ENCODE assay signal across 19 cellular contexts in genomic region chr16:84768061-84768797, GRCh38. TPM values are rescaled to one million over a fixed set of nuclear protein-coding genes. Genes with fewer than 3 reads are reported as not detected.
A peak's percentile ranks its signal among the peaks of the same experiment; 100 is the strongest.
DNase-seq lines count a peak whose midpoint lies in the region; ATAC-seq lines count a peak whose summit lies in the region.
"Had no signal": no experiment of that assay in that cellular context is flagged by ENCODE, and none has a peak within 500 bp of the region (broad histone marks: within the 10 kb centered on the region; RNA-seq: fewer than 3 reads in every experiment).

No MANE protein-coding gene starts in this region.

- peak overlapping the region; percentile 67 for H3K4me3 Mint-ChIP-seq in activated naive CD8-positive, alpha-beta T cell treated with anti-CD3 and anti-CD28 coated beads, Interleukin-2, amount 10 ng/mL, durations not matched to agents 7 days and 5 days
- no peak overlapping the region for H3K4me3 Mint-ChIP-seq in activated naive CD8-positive, alpha-beta T cell treated with anti-CD3 and anti-CD28 coated beads, Interleukin-2, amount 50 U/mL, for 24 hours
- H3K4me3 Mint-ChIP-seq in T-cell = peak overlapping the region; percentile 62 to 72 (median 66)
- H3K4me3 Mint-ChIP-seq in effector memory CD8-positive, alpha-beta T cell = no peak overlapping the region
- H3K4me3 Mint-ChIP-seq: IgD-negative memory B cell; stimulated activated memory B cell treated with anti-CD40 and anti-IgM and Interleukin-4, amounts not matched to agents 10 μg/mL and 1 μg/mL and 100 μg/mL, for 72 hours had no signal

- CTCF ChIA-PET in T-cell (lab: Charles Lee) = interaction anchor here in 1 of 2 donors (0.6 to 2.1 kb wide), 3 partner anchors 9 to 217 kb away, joined by 5 to 10 read pairs (median 7); no protein-coding TSS in a partner anchor

- H3K27ac Mint-ChIP-seq in activated naive CD8-positive, alpha-beta T cell treated with anti-CD3 and anti-CD28 coated beads, Interleukin-2, amount 10 ng/mL, durations not matched to agents 7 days and 5 days = peak overlapping the region; percentile 81
- no peak overlapping the region for H3K27ac Mint-ChIP-seq in activated naive CD8-positive, alpha-beta T cell treated with anti-CD3 and anti-CD28 coated beads, Interleukin-2, amount 50 U/mL, for 24 hours
- H3K27ac Mint-ChIP-seq in T-cell = peak overlapping the region; percentile 87 to 92
- H3K27ac Mint-ChIP-seq in effector memory CD8-positive, alpha-beta T cell = no peak overlapping the region
- H3K27ac Mint-ChIP-seq: stimulated activated memory B cell treated with anti-CD40 and anti-IgM and Interleukin-4, amounts not matched to agents 10 μg/mL and 1 μg/mL and 100 μg/mL, for 72 hours had no signal

- H3K36me3 Mint-ChIP-seq in activated naive CD8-positive, alpha-beta T cell treated with anti-CD3 and anti-CD28 coated beads, Interleukin-2, amount 10 ng/mL, durations not matched to agents 7 days and 5 days = peaks cover 36% of the 10 kb centered on the region
- H3K36me3 Mint-ChIP-seq in activated naive CD8-positive, alpha-beta T cell treated with anti-CD3 and anti-CD28 coated beads, Interleukin-2, amount 50 U/mL, for 24 hours (ENCODE audit: low read depth) = peaks cover 73% of the 10 kb centered on the region
- H3K36me3 Mint-ChIP-seq in T-cell = peaks cover 69% of the 10 kb centered on the region
- H3K36me3 Mint-ChIP-seq in effector memory CD8-positive, alpha-beta T cell (ENCODE audit: insufficient read depth) = peaks cover 76% of the 10 kb centered on the region

- peak; percentile 79 for ATAC-seq in activated naive CD8-positive, alpha-beta T cell treated with anti-CD3 and anti-CD28 coated beads, Interleukin-2, amount 10 ng/mL, durations not matched to agents 7 days and 5 days (ENCODE audit: low read depth)
- ATAC-seq in activated naive CD8-positive, alpha-beta T cell treated with anti-CD3 and anti-CD28 coated beads, Interleukin-2, amount 50 U/mL, for 24 hours = no peak
- peak; percentile 36 to 69 (median 48) for ATAC-seq in T-cell (replicated peaks in 1 of 4)
- peak; percentile 60 for ATAC-seq in effector memory CD8-positive, alpha-beta T cell (replicated peaks)
- ATAC-seq in GM21723 (IDR thresholded peaks at IDR 0.05; ENCODE audit: unreplicated experiment) = no peak
- ATAC-seq: stimulated activated memory B cell treated with anti-CD40 and anti-IgM and Interleukin-4, amounts not matched to agents 10 μg/mL and 1 μg/mL and 100 μg/mL, for 72 hours had no signal

- H3K4me1 Mint-ChIP-seq in activated naive CD8-positive, alpha-beta T cell treated with anti-CD3 and anti-CD28 coated beads, Interleukin-2, amount 10 ng/mL, durations not matched to agents 7 days and 5 days = peaks cover 27% of the 10 kb centered on the region
- peaks cover 28% of the 10 kb centered on the region for H3K4me1 Mint-ChIP-seq in activated naive CD8-positive, alpha-beta T cell treated with anti-CD3 and anti-CD28 coated beads, Interleukin-2, amount 50 U/mL, for 24 hours
- peaks cover 33 to 63% (median 58%) of the 10 kb centered on the region in 3 donors for H3K4me1 Mint-ChIP-seq in T-cell
- peaks cover 4 to 20% of the 10 kb centered on the region in 2 donors for H3K4me1 Mint-ChIP-seq in effector memory CD8-positive, alpha-beta T cell (ENCODE audit: low read depth in 2 of 2)
- H3K4me1 Mint-ChIP-seq: IgD-negative memory B cell; stimulated activated memory B cell treated with anti-CD40 and anti-IgM and Interleukin-4, amounts not matched to agents 10 μg/mL and 1 μg/mL and 100 μg/mL, for 72 hours had no signal

- POLR2A ChIA-PET in activated naive CD8-positive, alpha-beta T cell treated with anti-CD3 and anti-CD28 coated beads, Interleukin-2, amount 10 ng/mL, durations not matched to agents 7 days and 5 days (lab: Charles Lee) = interaction anchor here (0.6 kb wide), 1 partner anchor 230 kb away, joined by 6 read pairs; no protein-coding TSS in a partner anchor
- POLR2A ChIA-PET in T-cell (lab: Charles Lee) = no interaction called here

- H3K9me3 Mint-ChIP-seq in activated naive CD8-positive, alpha-beta T cell treated with anti-CD3 and anti-CD28 coated beads, Interleukin-2, amount 10 ng/mL, durations not matched to agents 7 days and 5 days = no peaks in the 10 kb centered on the region
- H3K9me3 Mint-ChIP-seq in activated naive CD8-positive, alpha-beta T cell treated with anti-CD3 and anti-CD28 coated beads, Interleukin-2, amount 50 U/mL, for 24 hours = no peaks in the 10 kb centered on the region
- no peaks in the 10 kb centered on the region for H3K9me3 Mint-ChIP-seq in T-cell
- H3K9me3 Mint-ChIP-seq in effector memory CD8-positive, alpha-beta T cell = no peaks in the 10 kb centered on the region
- H3K9me3 Mint-ChIP-seq: IgD-negative memory B cell; stimulated activated memory B cell treated with anti-CD40 and anti-IgM and Interleukin-4, amounts not matched to agents 10 μg/mL and 1 μg/mL and 100 μg/mL, for 72 hours had no signal

- no peaks in the 10 kb centered on the region for H3K27me3 Mint-ChIP-seq in activated naive CD8-positive, alpha-beta T cell treated with anti-CD3 and anti-CD28 coated beads, Interleukin-2, amount 10 ng/mL, durations not matched to agents 7 days and 5 days
- no peaks in the 10 kb centered on the region for H3K27me3 Mint-ChIP-seq in activated naive CD8-positive, alpha-beta T cell treated with anti-CD3 and anti-CD28 coated beads, Interleukin-2, amount 50 U/mL, for 24 hours
- no peaks in the 10 kb centered on the region for H3K27me3 Mint-ChIP-seq in T-cell
- no peaks in the 10 kb centered on the region for H3K27me3 Mint-ChIP-seq in effector memory CD8-positive, alpha-beta T cell
- H3K27me3 Mint-ChIP-seq: IgD-negative memory B cell; stimulated activated memory B cell treated with anti-CD40 and anti-IgM and Interleukin-4, amounts not matched to agents 10 μg/mL and 1 μg/mL and 100 μg/mL, for 72 hours had no signal

- no peak for DNase-seq in activated naive CD8-positive, alpha-beta T cell treated with anti-CD3 and anti-CD28 coated beads, Interleukin-2, amount 10 ng/mL, durations not matched to agents 7 days and 5 days
- no peak for DNase-seq in activated naive CD8-positive, alpha-beta T cell treated with anti-CD3 and anti-CD28 coated beads, Interleukin-2, amount 50 U/mL, for 24 hours
- DNase-seq in T-cell (no peak), putamen (ENCODE audit: low spot score) (no peak), kidney tubule cell (ENCODE audit: low spot score) (no peak)
- no peak for DNase-seq in effector memory CD8-positive, alpha-beta T cell
- DNase-seq: activated CD4-positive, CD25-positive, alpha-beta regulatory T cell treated with anti-CD3 and anti-CD28 coated beads, Interleukin-2, amount 50 U/mL, for 72 hours; amygdala; COR-L47; effector CD8-positive, alpha-beta T cell; EL; MM.1S; NCI-H1694; NCI-H82; PC-9; SIG-M5 had no signal

RNA-seq across cellular contexts. Expression of gene CRISPLD2, which starts 51.6 kb away (rescaled TPM):
- total RNA-seq in activated naive CD8-positive, alpha-beta T cell treated with anti-CD3 and anti-CD28 coated beads, Interleukin-2, amount 10 ng/mL, durations not matched to agents 7 days and 5 days = under 1 TPM in 1 of 2 experiments, not detected in 1; 0.31 TPM
- 1 to 10 TPM in 4 of 5 donors, under 1 TPM in 1; 0.76 to 2.8 (median 1.8) TPM for total RNA-seq in T-cell

Comparison
In these comparisons a context has a peak if more than half of its experiments do, and no peak if none do; other contexts are left out.
1. ATAC-seq: peak in activated naive CD8-positive, alpha-beta T cell treated with anti-CD3 and anti-CD28 coated beads, Interleukin-2, amount 10 ng/mL, durations not matched to agents 7 days and 5 days (single experiment), T-cell (4 of 4) and effector memory CD8-positive, alpha-beta T cell (single experiment); none in activated naive CD8-positive, alpha-beta T cell treated with anti-CD3 and anti-CD28 coated beads, Interleukin-2, amount 50 U/mL, for 24 hours (single experiment) and GM21723 (single experiment).
2. H3K27ac Mint-ChIP-seq: peak in activated naive CD8-positive, alpha-beta T cell treated with anti-CD3 and anti-CD28 coated beads, Interleukin-2, amount 10 ng/mL, durations not matched to agents 7 days and 5 days (single experiment) and T-cell (2 of 2); none in activated naive CD8-positive, alpha-beta T cell treated with anti-CD3 and anti-CD28 coated beads, Interleukin-2, amount 50 U/mL, for 24 hours (single experiment) and effector memory CD8-positive, alpha-beta T cell (0 of 2).
3. H3K4me3 Mint-ChIP-seq: peak in activated naive CD8-positive, alpha-beta T cell treated with anti-CD3 and anti-CD28 coated beads, Interleukin-2, amount 10 ng/mL, durations not matched to agents 7 days and 5 days (single experiment) and T-cell (3 of 3); none in activated naive CD8-positive, alpha-beta T cell treated with anti-CD3 and anti-CD28 coated beads, Interleukin-2, amount 50 U/mL, for 24 hours (single experiment) and effector memory CD8-positive, alpha-beta T cell (0 of 2).